In genomic region chr2:60502123-60502522, GRCh38 we compare ENCODE assay signal across 23 cellular contexts.
"Had no signal": no experiment of that assay in that cellular context is flagged by ENCODE, and none has a peak within 500 bp of the region (broad histone marks: within the 10 kb centered on the region; RNA-seq: fewer than 3 reads in every experiment).

No MANE protein-coding gene starts in this region.

- H3K36me3 ChIP-seq: breast epithelium, heart right ventricle, lower lobe of right lung, right lobe of liver, thoracic aorta, vagina had no signal

- H3K4me1 Mint-ChIP-seq: stimulated activated effector memory CD8-positive, alpha-beta T cell treated with anti-CD3 and anti-CD28 coated beads, Interleukin-12 subunit alpha, Interleukin-12 subunit beta, amount 100 ng/mL, for 72 hours had no signal

- H3K27ac ChIP-seq: breast epithelium, coronary artery, heart right ventricle, lower lobe of right lung, parathyroid adenoma, right lobe of liver, thoracic aorta, vagina had no signal

- H3K9me3 ChIP-seq: breast epithelium, heart right ventricle, lower lobe of right lung, right lobe of liver, thoracic aorta, vagina had no signal

- H3K4me3 ChIP-seq: breast epithelium, coronary artery, heart right ventricle, lower lobe of right lung, right lobe of liver, thoracic aorta, vagina had no signal

- H3K4me1 ChIP-seq: breast epithelium, lower lobe of right lung, parathyroid adenoma, right lobe of liver had no signal

- H3K27ac Mint-ChIP-seq: activated naive CD8-positive, alpha-beta T cell treated with anti-CD3 and anti-CD28 coated beads for 36 hours; endodermal cell; stimulated activated effector memory CD8-positive, alpha-beta T cell treated with anti-CD3 and anti-CD28 coated beads, Interleukin-12 subunit alpha, Interleukin-12 subunit beta, amount 100 ng/mL, for 72 hours; T-helper 1 cell treated with Interleukin-12 subunit alpha and Interleukin-12 subunit beta and Interleukin-4 antibody, amounts not matched to agents 30 μg/mL and 1 μg/mL, for 36 hours; type B pancreatic cell had no signal

- H3K9me3 Mint-ChIP-seq: activated naive CD8-positive, alpha-beta T cell treated with anti-CD3 and anti-CD28 coated beads for 36 hours; endodermal cell; nephron; stimulated activated effector memory CD8-positive, alpha-beta T cell treated with anti-CD3 and anti-CD28 coated beads, Interleukin-12 subunit alpha, Interleukin-12 subunit beta, amount 100 ng/mL, for 72 hours; T-helper 1 cell treated with Interleukin-12 subunit alpha and Interleukin-12 subunit beta and Interleukin-4 antibody, amounts not matched to agents 30 μg/mL and 1 μg/mL, for 36 hours; type B pancreatic cell had no signal

- H3K4me3 Mint-ChIP-seq: activated naive CD8-positive, alpha-beta T cell treated with anti-CD3 and anti-CD28 coated beads for 36 hours; endodermal cell; nephron; stimulated activated effector memory CD8-positive, alpha-beta T cell treated with anti-CD3 and anti-CD28 coated beads, Interleukin-12 subunit alpha, Interleukin-12 subunit beta, amount 100 ng/mL, for 72 hours; T-helper 1 cell treated with Interleukin-12 subunit alpha and Interleukin-12 subunit beta and Interleukin-4 antibody, amounts not matched to agents 30 μg/mL and 1 μg/mL, for 36 hours; type B pancreatic cell had no signal

- H3K27me3 ChIP-seq: breast epithelium, right lobe of liver, vagina had no signal

- DNase-seq: activated CD4-positive, alpha-beta T cell treated with anti-CD3 and anti-CD28 coated beads for 4 hours; activated CD4-positive, alpha-beta T cell treated with anti-CD3 and anti-CD28 coated beads, Interleukin-2, amount 50 U/mL, for 48 hours; activated CD4-positive, CD25-positive, alpha-beta regulatory T cell; activated CD8-positive, alpha-beta memory T cell treated with anti-CD3 and anti-CD28 coated beads, Interleukin-2, amount 50 U/mL, for 48 hours; activated naive CD4-positive, alpha-beta T cell treated with Interleukin-2 at 50 U/mL for 16 hours; activated naive CD8-positive, alpha-beta T cell treated with anti-CD3 and anti-CD28 coated beads for 36 hours; activated T-cell treated with anti-CD3 and anti-CD28 coated beads, Interleukin-2, amount 50 U/mL, for 48 hours; endodermal cell; heart right ventricle; lower lobe of right lung; right lobe of liver; small intestine; stimulated activated CD4-positive, alpha-beta T cell treated with anti-CD3 and anti-CD28 coated beads, Interleukin-2, amount 100 ng/mL, for 24 hours; T1000 had no signal

- H3K36me3 Mint-ChIP-seq: activated naive CD8-positive, alpha-beta T cell treated with anti-CD3 and anti-CD28 coated beads for 36 hours; stimulated activated effector memory CD8-positive, alpha-beta T cell treated with anti-CD3 and anti-CD28 coated beads, Interleukin-12 subunit alpha, Interleukin-12 subunit beta, amount 100 ng/mL, for 72 hours had no signal

- H3K27me3 Mint-ChIP-seq: type B pancreatic cell had no signal
